ENCODE assay signal across 9 cellular contexts in genomic region chr11:62370743-62371440, GRCh38. TPM values are rescaled to one million over a fixed set of nuclear protein-coding genes. Genes with fewer than 3 reads are reported as not detected.
A peak's percentile ranks its signal among the peaks of the same experiment; 100 is the strongest.
DNase-seq lines count a peak whose midpoint lies in the region; ATAC-seq and TF ChIP-seq lines count a peak whose summit lies in the region.
"Had no signal": no experiment of that assay in that cellular context is flagged by ENCODE, and none has a peak within 500 bp of the region (broad histone marks: within the 10 kb centered on the region; RNA-seq: fewer than 3 reads in every experiment).

No MANE protein-coding gene starts in this region.

- no peak overlapping the region for H2AFZ ChIP-seq in mammary epithelial cell (ENCODE audit: low read depth, low read length)

- no peaks in the 10 kb centered on the region for H3K36me3 ChIP-seq in mammary epithelial cell (ENCODE audit: insufficient read depth, low read length)

- BruUV-seq in mammary epithelial cell (replicated peaks; lab: Mats Ljungman, UMichigan): no TSS peak

- H3K9me3 Mint-ChIP-seq in immature natural killer cell: peaks cover 0 to 1% (median 0%) of the 10 kb centered on the region in 6 donors
- peaks cover 3% of the 10 kb centered on the region for H3K9me3 Mint-ChIP-seq in glutamatergic neuron (ENCODE audit: unreplicated experiment)

- H3K9me3 ChIP-seq in mammary epithelial cell (replicated peaks; ENCODE audit: insufficient read depth, low read length): no peaks in the 10 kb centered on the region

- H3K4me3 Mint-ChIP-seq in immature natural killer cell: peak overlapping the region; percentile 78 to 88 (median 80)
- H3K4me3 Mint-ChIP-seq in glutamatergic neuron (ENCODE audit: unreplicated experiment): no peak overlapping the region
- H3K4me3 Mint-ChIP-seq: mesothelial cell of epicardium had no signal

- no peak overlapping the region for H3K4me2 ChIP-seq in mammary epithelial cell (ENCODE audit: insufficient read depth, low read depth, low read length)

- no peak overlapping the region for H3K9ac ChIP-seq in mammary epithelial cell (ENCODE audit: insufficient read depth, low read length)

- H3K4me1 ChIP-seq in mammary epithelial cell (ENCODE audit: insufficient read depth, low read length): no peaks in the 10 kb centered on the region

- H3K27ac Mint-ChIP-seq in immature natural killer cell (peak overlapping the region; percentile 80 to 92 (median 86)), glutamatergic neuron (ENCODE audit: unreplicated experiment) (no peak overlapping the region)
- H3K27ac Mint-ChIP-seq: mesothelial cell of epicardium had no signal

- H3K27me3 ChIP-seq in mammary epithelial cell (ENCODE audit: insufficient read depth, low read length): no peaks in the 10 kb centered on the region

- in situ Hi-C loops in mammary epithelial cell (cut with MboI; ENCODE audit: low sequenced_read_pairs in 2 of 2): loop anchor here in 1 of 2 donors (10.0 kb wide), 1 partner anchor 156 kb away; no protein-coding TSS in a partner anchor

- H3K27ac ChIP-seq in mammary epithelial cell (ENCODE audit: insufficient read depth, low read depth, low read length): no peak overlapping the region

- TF ChIP-seq CTCF in glutamatergic neuron (IDR thresholded peaks at IDR 0.05; ENCODE audit: partially characterized antibody, unreplicated experiment): no peak
- no peak for TF ChIP-seq CTCF in mammary epithelial cell (conservative IDR thresholded peaks at IDR 0.05 in 1 of 2, IDR thresholded peaks at IDR 0.05 in 1 of 2; ENCODE audit: extremely low read depth in 1 of 2, insufficient read depth in 1 of 2, low read depth in 1 of 2, low read length in 2 of 2)

- no peaks in the 10 kb centered on the region for H3K79me2 ChIP-seq in mammary epithelial cell (ENCODE audit: insufficient read depth, low read length)

- H3K27me3 Mint-ChIP-seq in immature natural killer cell (ENCODE audit: low read depth in 3 of 3) (peaks cover 0 to 5% (median 0%) of the 10 kb centered on the region in 3 donors), glutamatergic neuron (ENCODE audit: unreplicated experiment) (no peaks in the 10 kb centered on the region)

- ATAC-seq in HG03521 (IDR thresholded peaks at IDR 0.05; ENCODE audit: unreplicated experiment) (no peak), SK-N-SH treated with all-trans-retinoic acid at 6 μM for 48 hours (no peak)

- H3K4me1 Mint-ChIP-seq in immature natural killer cell (peaks cover 8 to 16% of the 10 kb centered on the region in 2 donors), glutamatergic neuron (ENCODE audit: low read depth, unreplicated experiment) (peaks cover 1% of the 10 kb centered on the region)
- H3K4me1 Mint-ChIP-seq: mesothelial cell of epicardium had no signal

- 86% methylated on average over 35 of the region's 39 CpGs for WGBS in mammary epithelial cell (ENCODE audit: low coverage, missing lambda C conversion rate)

- H4K20me1 ChIP-seq in mammary epithelial cell (ENCODE audit: insufficient read depth, low read length): no peaks in the 10 kb centered on the region

- intact Hi-C loops in mammary epithelial cell (cut with micrococcal nuclease): no loop called here

- CTCF ChIA-PET in mammary epithelial cell (lab: Charles Lee; ENCODE audit: low non-redundant PET): no interaction called here

- DNase-seq in Kasumi-1 (lab: John Stamatoyannopoulos, UW) (peak; percentile 67), immature natural killer cell (peak; percentile 57 to 63 (median 62)), glutamatergic neuron (no peak), mammary epithelial cell (no peak)
- peak; percentile 48 for DNase-seq in activated T-cell treated with anti-CD3 and anti-CD28 coated beads, Interleukin-2, amount 50 U/mL, for 1 hour
- DNase-seq in stimulated activated CD8-positive, alpha-beta memory T cell treated with anti-CD3 and anti-CD28 coated beads, Interleukin-7, amount 100 ng/mL, for 48 hours (ENCODE audit: extremely low read depth in 1 of 2, low read depth in 1 of 2): peak; percentile 23 to 26

- dilution Hi-C loops in mammary epithelial cell (cut with HindIII; ENCODE audit: low sequenced_read_pairs): no loop called here

- no peak overlapping the region for H3K4me3 ChIP-seq in mammary epithelial cell (replicated peaks in 1 of 3; ENCODE audit: insufficient read depth in 1 of 3, low read depth in 2 of 3, low read length in 3 of 3)

- no peaks in the 10 kb centered on the region for H3K36me3 Mint-ChIP-seq in immature natural killer cell
- peaks cover 14% of the 10 kb centered on the region for H3K36me3 Mint-ChIP-seq in glutamatergic neuron (ENCODE audit: unreplicated experiment)

TF ChIP-seq in SK-N-SH treated with all-trans-retinoic acid at 6 μM for 48 hours, 23 proteins besides CTCF, POLR2A, EP300 and RAD21:
- TF ChIP-seq CSDC2 (CRISPR knock-in tag; IDR thresholded peaks at IDR 0.05): no peak
- no peak for TF ChIP-seq ZNF565 (CRISPR knock-in tag; conservative IDR thresholded peaks at IDR 0.05; ENCODE audit: low read depth)
- no peak for TF ChIP-seq ZFP3 (CRISPR knock-in tag; IDR thresholded peaks at IDR 0.05)
- no peak for TF ChIP-seq ZNF8 (CRISPR knock-in tag; IDR thresholded peaks at IDR 0.05)
- no peak for TF ChIP-seq SNAI2 (CRISPR knock-in tag; IDR thresholded peaks at IDR 0.05)
- no peak for TF ChIP-seq GLIS3 (CRISPR knock-in tag; IDR thresholded peaks at IDR 0.05)
- no peak for TF ChIP-seq ZFP30 (CRISPR knock-in tag; IDR thresholded peaks at IDR 0.05)
- TF ChIP-seq PPARA (CRISPR knock-in tag; IDR thresholded peaks at IDR 0.05; ENCODE audit: borderline replicate concordance): no peak
- no peak for TF ChIP-seq CSRNP3 (CRISPR knock-in tag; IDR thresholded peaks at IDR 0.05)
- TF ChIP-seq ZC3H10 (CRISPR knock-in tag; IDR thresholded peaks at IDR 0.05): no peak
- TF ChIP-seq ARNTL (CRISPR knock-in tag; IDR thresholded peaks at IDR 0.05; ENCODE audit: borderline replicate concordance, low read depth): no peak
- TF ChIP-seq TOX (CRISPR knock-in tag; IDR thresholded peaks at IDR 0.05; ENCODE audit: borderline replicate concordance): no peak
- no peak for TF ChIP-seq BACH2 (CRISPR knock-in tag; IDR thresholded peaks at IDR 0.05; ENCODE audit: borderline replicate concordance)
- TF ChIP-seq ISL1 (CRISPR knock-in tag; IDR thresholded peaks at IDR 0.05): no peak
- TF ChIP-seq ZNF70 (CRISPR knock-in tag; IDR thresholded peaks at IDR 0.05): no peak

RNA-seq across cellular contexts. Expression of gene ASRGL1, which starts 33.6 kb away (rescaled TPM):
- 10 to 100 TPM in 1 of 3 donors, 1 to 10 TPM in 2; 3.2 to 11.2 (median 8.1) TPM for polyA plus RNA-seq in immature natural killer cell
- total RNA-seq in glutamatergic neuron (ENCODE audit: unreplicated experiment): 55.7 TPM
- total RNA-seq in mammary epithelial cell: under 1 TPM in 1 of 2 donors, not detected in 1; 0.50 TPM
- polyA plus RNA-seq in mammary epithelial cell: 0.32 TPM
- polyA minus RNA-seq in mammary epithelial cell: not detected

RNA-seq across cellular contexts. Expression of gene SCGB1A1, which starts 47.9 kb away (rescaled TPM):
- not detected for polyA plus RNA-seq in immature natural killer cell
- not detected for total RNA-seq in glutamatergic neuron (ENCODE audit: unreplicated experiment)
- not detected for total RNA-seq in mammary epithelial cell
- not detected for polyA plus RNA-seq in mammary epithelial cell
- polyA minus RNA-seq in mammary epithelial cell: not detected
- total RNA-seq: mesothelial cell of epicardium had no signal

Comparison
In these comparisons a context has a peak if more than half of its experiments do, and no peak if none do; other contexts are left out.
1. DNase-seq: peak in Kasumi-1 (2 of 2), activated T-cell treated with anti-CD3 and anti-CD28 coated beads, Interleukin-2, amount 50 U/mL, for 1 hour (single experiment), immature natural killer cell (3 of 3) and stimulated activated CD8-positive, alpha-beta memory T cell treated with anti-CD3 and anti-CD28 coated beads, Interleukin-7, amount 100 ng/mL, for 48 hours (2 of 2); none in glutamatergic neuron (single experiment) and mammary epithelial cell (single experiment).
2. RNA of gene ASRGL1, which starts 33.6 kb away (total RNA-seq): 55.7 TPM in glutamatergic neuron (single experiment); 0.50 TPM in mammary epithelial cell; every median in the first group is over 10 times any median in the second.